In genomic region chr1:64829411-64830033, GRCh38 we compare ENCODE assay signal across 15 cellular contexts.
DNase-seq lines count a peak whose midpoint lies in the region; ATAC-seq and TF ChIP-seq lines count a peak whose summit lies in the region.
"Had no signal": no experiment of that assay in that cellular context is flagged by ENCODE, and none has a peak within 500 bp of the region (broad histone marks: within the 10 kb centered on the region; RNA-seq: fewer than 3 reads in every experiment).

No MANE protein-coding gene starts in this region.

- no peaks in the 10 kb centered on the region for H3K27me3 ChIP-seq in A673 (replicated peaks; ENCODE audit: insufficient read depth, low read depth, low read length, poor library complexity)
- no peaks in the 10 kb centered on the region for H3K27me3 ChIP-seq in CD4-positive, alpha-beta memory T cell (ENCODE audit: insufficient read depth, low read length)
- H3K27me3 ChIP-seq in right cardiac atrium (ENCODE audit: control insufficient read depth, insufficient read depth) = no peaks in the 10 kb centered on the region
- H3K27me3 ChIP-seq: gastroesophageal sphincter, SJSA1 had no signal

- H3K36me3 ChIP-seq in A673 (ENCODE audit: insufficient read depth, low read length, poor library complexity, severe bottlenecking) = peaks cover 39% of the 10 kb centered on the region
- peaks cover 13% of the 10 kb centered on the region for H3K36me3 ChIP-seq in CD4-positive, alpha-beta memory T cell (ENCODE audit: insufficient read depth, low read length)

- no peaks in the 10 kb centered on the region for H3K27me3 Mint-ChIP-seq in CD4-positive, alpha-beta memory T cell
- no peaks in the 10 kb centered on the region for H3K27me3 Mint-ChIP-seq in activated naive CD8-positive, alpha-beta T cell treated with anti-CD3 and anti-CD28 coated beads for 36 hours

- peaks cover 30 to 45% (median 40%) of the 10 kb centered on the region in 4 donors for H3K4me1 Mint-ChIP-seq in CD4-positive, alpha-beta memory T cell
- peaks cover 37% of the 10 kb centered on the region for H3K4me1 Mint-ChIP-seq in activated naive CD8-positive, alpha-beta T cell treated with anti-CD3 and anti-CD28 coated beads for 36 hours

- H3K4me1 ChIP-seq in A673 (ENCODE audit: insufficient read depth, low read length, poor library complexity, severe bottlenecking) = peaks cover 61% of the 10 kb centered on the region
- H3K4me1 ChIP-seq in CD4-positive, alpha-beta memory T cell (ENCODE audit: insufficient read depth, low read length) = peaks cover 38% of the 10 kb centered on the region
- H3K4me1 ChIP-seq in right cardiac atrium (ENCODE audit: control insufficient read depth, insufficient read depth, low read length) = peaks cover 6% of the 10 kb centered on the region
- H3K4me1 ChIP-seq: SJSA1 had no signal

- CTCF ChIA-PET in A673 (lab: Charles Lee) = no interaction called here
- CTCF ChIA-PET in CD4-positive, alpha-beta memory T cell (lab: Charles Lee; ENCODE audit: partially characterized antibody) = interaction anchor here (1.6 kb wide), 1 partner anchor 191 kb away, joined by 3 read pairs; no protein-coding TSS in a partner anchor

- POLR2A ChIA-PET in A673 (lab: Charles Lee; ENCODE audit: low non-redundant PET) = interaction anchor here (0.6 kb wide), 1 partner anchor 102 kb away, joined by 3 read pairs; no protein-coding TSS in a partner anchor
- POLR2A ChIA-PET in CD4-positive, alpha-beta memory T cell (lab: Charles Lee; ENCODE audit: partially characterized antibody) = interaction anchor here (1.0 to 1.2 kb wide), 3 partner anchors 48 to 136 kb away, joined by 3 to 5 read pairs (median 3); no protein-coding TSS in a partner anchor

- DNase-seq in A673 (ENCODE audit: low spot score) (no peak), right cardiac atrium (no peak), 8988T (no peak), NCI-H2227 treated with DMSO at 0.1 percent for 48 hours (lab: John Stamatoyannopoulos, UW) (no peak)
- DNase-seq in CD4-positive, alpha-beta memory T cell = no peak
- DNase-seq in activated naive CD8-positive, alpha-beta T cell treated with anti-CD3 and anti-CD28 coated beads for 36 hours = no peak
- DNase-seq: cerebellar nuclear complex, DMS53, NCI-H345 had no signal

- BruUV-seq in A673 (replicated peaks; lab: Mats Ljungman, UMichigan) = no TSS peak

- H3K9me3 ChIP-seq in A673 (ENCODE audit: low read depth, low read length, poor library complexity, severe bottlenecking) (no peaks in the 10 kb centered on the region), right cardiac atrium (ENCODE audit: control insufficient read depth, low read length) (no peaks in the 10 kb centered on the region)
- no peaks in the 10 kb centered on the region for H3K9me3 ChIP-seq in CD4-positive, alpha-beta memory T cell (ENCODE audit: control insufficient read depth in 1 of 2, low read length in 2 of 2)
- H3K9me3 ChIP-seq: gastroesophageal sphincter, SJSA1, thoracic aorta had no signal

- H3K4me3 ChIP-seq in A673 (ENCODE audit: low read depth, low read length, poor library complexity, severe bottlenecking) (no peak overlapping the region), right cardiac atrium (ENCODE audit: low read length) (no peak overlapping the region)
- no peak overlapping the region for H3K4me3 ChIP-seq in CD4-positive, alpha-beta memory T cell (ENCODE audit: low read length in 2 of 2)
- H3K4me3 ChIP-seq: gastroesophageal sphincter, SJSA1, thoracic aorta had no signal

- 62% methylated on average over 9 of the region's 9 CpGs for WGBS in right cardiac atrium

- H3K36me3 Mint-ChIP-seq in CD4-positive, alpha-beta memory T cell = peaks cover 19 to 27% of the 10 kb centered on the region in 2 donors
- H3K36me3 Mint-ChIP-seq in activated naive CD8-positive, alpha-beta T cell treated with anti-CD3 and anti-CD28 coated beads for 36 hours = peaks cover 4% of the 10 kb centered on the region

- TF ChIP-seq CTCF in A673 (conservative IDR thresholded peaks at IDR 0.05; ENCODE audit: low read depth, low read length) = no peak

- H3K27ac Mint-ChIP-seq in CD4-positive, alpha-beta memory T cell = peak overlapping the region; percentile 38 to 92 (median 81)
- H3K27ac Mint-ChIP-seq in activated naive CD8-positive, alpha-beta T cell treated with anti-CD3 and anti-CD28 coated beads for 36 hours = peak overlapping the region; percentile 57

- intact Hi-C loops in A673 (cut with micrococcal nuclease; ENCODE audit: unreplicated experiment) = loop anchor here (5.0 to 10.0 kb wide), 2 partner anchors 213 to 375 kb away; no protein-coding TSS in a partner anchor
- intact Hi-C loops in CD4-positive, alpha-beta memory T cell (cut with micrococcal nuclease) = loop anchor here (2.0 to 10.0 kb wide), 4 partner anchors 48 to 855 kb away; partner anchors contain the start of gene JAK1
- intact Hi-C loops in right cardiac atrium (cut with DNase I) = loop anchor here in 2 of 4 donors (10.0 kb wide), 2 partner anchors 85 to 565 kb away; partner anchors contain the start of gene RAVER2 (in 1 of the 2)

- H3K9me3 Mint-ChIP-seq in CD4-positive, alpha-beta memory T cell = no peaks in the 10 kb centered on the region
- H3K9me3 Mint-ChIP-seq in activated naive CD8-positive, alpha-beta T cell treated with anti-CD3 and anti-CD28 coated beads for 36 hours = no peaks in the 10 kb centered on the region

- H3K27ac ChIP-seq in A673 (ENCODE audit: low read depth, low read length, poor library complexity, severe bottlenecking) (peak overlapping the region; percentile 41), right cardiac atrium (ENCODE audit: low read length) (peak overlapping the region; percentile 67)
- peak overlapping the region; percentile 16 for H3K27ac ChIP-seq in CD4-positive, alpha-beta memory T cell (ENCODE audit: low read depth, low read length)
- H3K27ac ChIP-seq: gastroesophageal sphincter, SJSA1, thoracic aorta had no signal

- ATAC-seq in right cardiac atrium (peak; percentile 56 to 82), GM21360 (IDR thresholded peaks at IDR 0.05; ENCODE audit: unreplicated experiment) (no peak), GM21825 (IDR thresholded peaks at IDR 0.05; ENCODE audit: unreplicated experiment) (no peak)
- ATAC-seq: gastroesophageal sphincter, sciatic nerve had no signal

- peak overlapping the region in 5 of 8 donors; percentile 36 to 86 (median 72) for H3K4me3 Mint-ChIP-seq in CD4-positive, alpha-beta memory T cell
- H3K4me3 Mint-ChIP-seq in activated naive CD8-positive, alpha-beta T cell treated with anti-CD3 and anti-CD28 coated beads for 36 hours = no peak overlapping the region

Comparison
In these comparisons a context has a peak if more than half of its experiments do, and no peak if none do; other contexts are left out.
1. H3K27ac ChIP-seq: peak in every context shown above with its lines; median percentile 67 in right cardiac atrium; 41 in A673; 16 in CD4-positive, alpha-beta memory T cell.
2. ATAC-seq: peak in right cardiac atrium (2 of 2); none in GM21360 (single experiment) and GM21825 (single experiment).